2 cellular contexts compared by ENCODE assay signal in genomic region chr6:3381233-3382065, GRCh38.
TF ChIP-seq lines count a peak whose summit lies in the region.

No MANE protein-coding gene starts in this region.

TF ChIP-seq in HCT116, 20 proteins besides CTCF, POLR2A, EP300 and RAD21 (continued from another document):
- TF ChIP-seq, protein P1, sequence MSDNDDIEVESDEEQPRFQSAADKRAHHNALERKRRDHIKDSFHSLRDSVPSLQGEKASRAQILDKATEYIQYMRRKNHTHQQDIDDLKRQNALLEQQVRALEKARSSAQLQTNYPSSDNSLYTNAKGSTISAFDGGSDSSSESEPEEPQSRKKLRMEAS (IDR thresholded peaks at IDR 0.05), result no peak
- TF ChIP-seq CEBPB (IDR thresholded peaks at IDR 0.05; ENCODE audit: low read depth), result no peak
- no peak for TF ChIP-seq EZH2phosphoT487 (IDR thresholded peaks at IDR 0.05; ENCODE audit: borderline replicate concordance)
- no peak for TF ChIP-seq EZH2 (IDR thresholded peaks at IDR 0.05)
- no peak for TF ChIP-seq TCF7L2 (IDR thresholded peaks at IDR 0.05; ENCODE audit: borderline replicate concordance, extremely low read depth, insufficient read depth, insufficient read length)
- TF ChIP-seq, protein P2, sequence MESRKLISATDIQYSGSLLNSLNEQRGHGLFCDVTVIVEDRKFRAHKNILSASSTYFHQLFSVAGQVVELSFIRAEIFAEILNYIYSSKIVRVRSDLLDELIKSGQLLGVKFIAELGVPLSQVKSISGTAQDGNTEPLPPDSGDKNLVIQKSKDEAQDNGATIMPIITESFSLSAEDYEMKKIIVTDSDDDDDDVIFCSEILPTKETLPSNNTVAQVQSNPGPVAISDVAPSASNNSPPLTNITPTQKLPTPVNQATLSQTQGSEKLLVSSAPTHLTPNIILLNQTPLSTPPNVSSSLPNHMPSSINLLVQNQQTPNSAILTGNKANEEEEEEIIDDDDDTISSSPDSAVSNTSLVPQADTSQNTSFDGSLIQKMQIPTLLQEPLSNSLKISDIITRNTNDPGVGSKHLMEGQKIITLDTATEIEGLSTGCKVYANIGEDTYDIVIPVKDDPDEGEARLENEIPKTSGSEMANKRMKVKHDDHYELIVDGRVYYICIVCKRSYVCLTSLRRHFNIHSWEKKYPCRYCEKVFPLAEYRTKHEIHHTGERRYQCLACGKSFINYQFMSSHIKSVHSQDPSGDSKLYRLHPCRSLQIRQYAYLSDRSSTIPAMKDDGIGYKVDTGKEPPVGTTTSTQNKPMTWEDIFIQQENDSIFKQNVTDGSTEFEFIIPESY (IDR thresholded peaks at IDR 0.05; ENCODE audit: extremely low read depth, insufficient replicate concordance, low read length), result no peak
- TF ChIP-seq FOSL1 (IDR thresholded peaks at IDR 0.05; ENCODE audit: low read depth), result no peak
- TF ChIP-seq SIN3A (IDR thresholded peaks at IDR 0.05; ENCODE audit: low read depth), result no peak
- no peak for TF ChIP-seq POLR2AphosphoS5 (IDR thresholded peaks at IDR 0.05; ENCODE audit: low read depth, low read length)
- TF ChIP-seq JUND (IDR thresholded peaks at IDR 0.05), result no peak
- no peak for TF ChIP-seq EGR1 (IDR thresholded peaks at IDR 0.05; ENCODE audit: low read depth)
- TF ChIP-seq CBX3 (IDR thresholded peaks at IDR 0.05; ENCODE audit: low read depth), result no peak

TF ChIP-seq in WTC11, 78 proteins besides CTCF, POLR2A, EP300 and RAD21 (continued from another document):
- TF ChIP-seq, protein P3, sequence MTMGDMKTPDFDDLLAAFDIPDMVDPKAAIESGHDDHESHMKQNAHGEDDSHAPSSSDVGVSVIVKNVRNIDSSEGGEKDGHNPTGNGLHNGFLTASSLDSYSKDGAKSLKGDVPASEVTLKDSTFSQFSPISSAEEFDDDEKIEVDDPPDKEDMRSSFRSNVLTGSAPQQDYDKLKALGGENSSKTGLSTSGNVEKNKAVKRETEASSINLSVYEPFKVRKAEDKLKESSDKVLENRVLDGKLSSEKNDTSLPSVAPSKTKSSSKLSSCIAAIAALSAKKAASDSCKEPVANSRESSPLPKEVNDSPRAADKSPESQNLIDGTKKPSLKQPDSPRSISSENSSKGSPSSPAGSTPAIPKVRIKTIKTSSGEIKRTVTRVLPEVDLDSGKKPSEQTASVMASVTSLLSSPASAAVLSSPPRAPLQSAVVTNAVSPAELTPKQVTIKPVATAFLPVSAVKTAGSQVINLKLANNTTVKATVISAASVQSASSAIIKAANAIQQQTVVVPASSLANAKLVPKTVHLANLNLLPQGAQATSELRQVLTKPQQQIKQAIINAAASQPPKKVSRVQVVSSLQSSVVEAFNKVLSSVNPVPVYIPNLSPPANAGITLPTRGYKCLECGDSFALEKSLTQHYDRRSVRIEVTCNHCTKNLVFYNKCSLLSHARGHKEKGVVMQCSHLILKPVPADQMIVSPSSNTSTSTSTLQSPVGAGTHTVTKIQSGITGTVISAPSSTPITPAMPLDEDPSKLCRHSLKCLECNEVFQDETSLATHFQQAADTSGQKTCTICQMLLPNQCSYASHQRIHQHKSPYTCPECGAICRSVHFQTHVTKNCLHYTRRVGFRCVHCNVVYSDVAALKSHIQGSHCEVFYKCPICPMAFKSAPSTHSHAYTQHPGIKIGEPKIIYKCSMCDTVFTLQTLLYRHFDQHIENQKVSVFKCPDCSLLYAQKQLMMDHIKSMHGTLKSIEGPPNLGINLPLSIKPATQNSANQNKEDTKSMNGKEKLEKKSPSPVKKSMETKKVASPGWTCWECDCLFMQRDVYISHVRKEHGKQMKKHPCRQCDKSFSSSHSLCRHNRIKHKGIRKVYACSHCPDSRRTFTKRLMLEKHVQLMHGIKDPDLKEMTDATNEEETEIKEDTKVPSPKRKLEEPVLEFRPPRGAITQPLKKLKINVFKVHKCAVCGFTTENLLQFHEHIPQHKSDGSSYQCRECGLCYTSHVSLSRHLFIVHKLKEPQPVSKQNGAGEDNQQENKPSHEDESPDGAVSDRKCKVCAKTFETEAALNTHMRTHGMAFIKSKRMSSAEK (CRISPR knock-in tag; IDR thresholded peaks at IDR 0.05; ENCODE audit: borderline replicate concordance), result no peak
- TF ChIP-seq ZNF416 (CRISPR knock-in tag; IDR thresholded peaks at IDR 0.05) (no peak), ATF1 (CRISPR knock-in tag; IDR thresholded peaks at IDR 0.05) (no peak), USF2 (CRISPR knock-in tag; IDR thresholded peaks at IDR 0.05) (no peak), ZNF138 (CRISPR knock-in tag; conservative IDR thresholded peaks at IDR 0.05) (no peak), ZBTB21 (CRISPR knock-in tag; IDR thresholded peaks at IDR 0.05; ENCODE audit: borderline replicate concordance) (no peak), NR2C2 (CRISPR knock-in tag; IDR thresholded peaks at IDR 0.05) (no peak), E2F1 (CRISPR knock-in tag; IDR thresholded peaks at IDR 0.05) (no peak), ZNF232 (CRISPR knock-in tag; IDR thresholded peaks at IDR 0.05) (no peak), MYBL2 (CRISPR knock-in tag; IDR thresholded peaks at IDR 0.05) (no peak), JAZF1 (CRISPR knock-in tag; IDR thresholded peaks at IDR 0.05) (no peak), HMGA2 (CRISPR knock-in tag; IDR thresholded peaks at IDR 0.05) (no peak)
- TF ChIP-seq, protein P4, sequence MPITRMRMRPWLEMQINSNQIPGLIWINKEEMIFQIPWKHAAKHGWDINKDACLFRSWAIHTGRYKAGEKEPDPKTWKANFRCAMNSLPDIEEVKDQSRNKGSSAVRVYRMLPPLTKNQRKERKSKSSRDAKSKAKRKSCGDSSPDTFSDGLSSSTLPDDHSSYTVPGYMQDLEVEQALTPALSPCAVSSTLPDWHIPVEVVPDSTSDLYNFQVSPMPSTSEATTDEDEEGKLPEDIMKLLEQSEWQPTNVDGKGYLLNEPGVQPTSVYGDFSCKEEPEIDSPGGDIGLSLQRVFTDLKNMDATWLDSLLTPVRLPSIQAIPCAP (CRISPR knock-in tag; IDR thresholded peaks at IDR 0.05), result no peak
TF ChIP-seq in WTC11: peak in this region for 0.
